ENCODE assay signal across 15 cellular contexts in the genomic region with DNA sequence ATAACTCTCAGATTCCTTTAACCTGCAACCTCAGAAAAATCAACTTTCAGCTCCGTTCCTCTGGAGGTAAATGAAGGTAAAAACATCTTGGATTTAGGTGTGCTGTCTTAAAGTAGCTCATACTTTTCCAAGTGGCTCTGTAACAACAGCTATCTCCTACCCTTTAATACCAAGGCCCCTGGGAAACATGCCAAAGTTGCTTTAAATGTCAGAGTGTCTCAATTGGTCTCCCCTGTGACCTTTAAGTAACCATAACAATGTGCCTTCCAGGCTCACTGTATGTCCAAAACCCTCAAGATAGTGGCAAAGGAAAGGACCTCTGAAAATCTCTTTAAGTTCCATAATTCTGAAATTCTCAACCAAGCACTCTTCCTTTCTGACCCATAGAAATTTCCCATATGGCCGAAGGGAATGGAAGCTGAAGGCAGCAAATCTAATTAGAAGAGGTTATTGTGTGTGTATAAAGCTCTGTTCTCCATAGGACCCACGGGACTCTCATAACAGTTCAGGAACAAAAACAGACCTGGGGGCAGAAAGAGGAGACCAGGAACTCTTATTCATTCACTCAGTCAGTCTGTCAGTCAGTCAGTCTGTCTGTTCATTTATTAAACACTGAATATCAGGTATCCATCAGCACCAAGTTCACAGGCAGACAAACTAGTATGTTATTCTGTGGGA. TPM values are rescaled to one million over a fixed set of nuclear protein-coding genes. Genes with fewer than 3 reads are reported as not detected.
"Had no signal": no experiment of that assay in that cellular context is flagged by ENCODE, and none has a peak within 500 bp of the region (broad histone marks: within the 10 kb centered on the region; RNA-seq: fewer than 3 reads in every experiment).

No MANE protein-coding gene starts in this region.

- ATAC-seq: activated CD8-positive, alpha-beta T cell treated with anti-CD3 and anti-CD28 coated beads for 36 hours; activated naive CD8-positive, alpha-beta T cell treated with anti-CD3 and anti-CD28 coated beads, Interleukin-2, amount 50 U/mL, for 24 hours; lower lobe of right lung; natural killer cell had no signal

- H3K9me3 Mint-ChIP-seq: activated B cell treated with CpG ODN at 0.5 μM for 24 hours; activated CD4-positive, alpha-beta T cell treated with anti-CD3 and anti-CD28 coated beads, Interleukin-2, amount 10 ng/mL, durations not matched to agents 24 days and 14 days; activated CD8-positive, alpha-beta T cell treated with anti-CD3 and anti-CD28 coated beads for 36 hours; activated naive CD4-positive, alpha-beta T cell treated with anti-CD3 and anti-CD28 coated beads, Interleukin-2, amount 10 ng/mL, durations not matched to agents 7 days and 5 days; activated naive CD8-positive, alpha-beta T cell treated with anti-CD3 and anti-CD28 coated beads, Interleukin-2, amount 50 U/mL, for 24 hours; stimulated activated naive CD8-positive, alpha-beta T cell treated with anti-CD3 and anti-CD28 coated beads, Interleukin-15, Interleukin-2, amounts not matched to agents 100 ng/mL and 50 ng/mL, for 24 hours had no signal

- H3K36me3 Mint-ChIP-seq: activated naive CD4-positive, alpha-beta T cell treated with anti-CD3 and anti-CD28 coated beads, Interleukin-2, amount 10 ng/mL, durations not matched to agents 7 days and 5 days; natural killer cell had no signal

- H3K4me3 Mint-ChIP-seq: activated B cell treated with CpG ODN at 0.5 μM for 24 hours; activated CD4-positive, alpha-beta T cell treated with anti-CD3 and anti-CD28 coated beads, Interleukin-2, amount 10 ng/mL, durations not matched to agents 24 days and 14 days; activated CD8-positive, alpha-beta T cell treated with anti-CD3 and anti-CD28 coated beads for 36 hours; activated naive CD4-positive, alpha-beta T cell treated with anti-CD3 and anti-CD28 coated beads, Interleukin-2, amount 10 ng/mL, durations not matched to agents 7 days and 5 days; activated naive CD8-positive, alpha-beta T cell treated with anti-CD3 and anti-CD28 coated beads, Interleukin-2, amount 50 U/mL, for 24 hours; natural killer cell; stimulated activated naive CD8-positive, alpha-beta T cell treated with anti-CD3 and anti-CD28 coated beads, Interleukin-15, Interleukin-2, amounts not matched to agents 100 ng/mL and 50 ng/mL, for 24 hours had no signal

- H3K4me1 Mint-ChIP-seq: activated CD4-positive, alpha-beta T cell treated with anti-CD3 and anti-CD28 coated beads, Interleukin-2, amount 10 ng/mL, durations not matched to agents 24 days and 14 days; activated naive CD4-positive, alpha-beta T cell treated with anti-CD3 and anti-CD28 coated beads, Interleukin-2, amount 10 ng/mL, durations not matched to agents 7 days and 5 days; activated naive CD8-positive, alpha-beta T cell treated with anti-CD3 and anti-CD28 coated beads, Interleukin-2, amount 50 U/mL, for 24 hours; natural killer cell had no signal

- DNase-seq: activated B cell treated with CpG ODN at 0.5 μM for 24 hours; activated CD4-positive, alpha-beta T cell treated with anti-CD3 and anti-CD28 coated beads, Interleukin-2, amount 10 ng/mL, durations not matched to agents 24 days and 14 days; activated CD8-positive, alpha-beta memory T cell treated with anti-CD3 and anti-CD28 coated beads, Interleukin-2, amount 50 U/mL, for 48 hours; activated CD8-positive, alpha-beta T cell treated with anti-CD3 and anti-CD28 coated beads for 36 hours; activated effector memory CD4-positive, alpha-beta T cell treated with Interleukin-2 at 50 U/mL for 16 hours; activated naive CD4-positive, alpha-beta T cell treated with anti-CD3 and anti-CD28 coated beads, Interleukin-2, amount 10 ng/mL, durations not matched to agents 7 days and 5 days; activated naive CD8-positive, alpha-beta T cell treated with anti-CD3 and anti-CD28 coated beads, Interleukin-2, amount 50 U/mL, for 24 hours; activated T-cell treated with anti-CD3 and anti-CD28 coated beads, Interleukin-2, amount 50 U/mL, for 48 hours; effector CD8-positive, alpha-beta T cell; lower lobe of right lung; natural killer cell; nucleus accumbens; right cardiac atrium had no signal

- H3K27me3 Mint-ChIP-seq: activated B cell treated with CpG ODN at 0.5 μM for 24 hours; activated CD4-positive, alpha-beta T cell treated with anti-CD3 and anti-CD28 coated beads, Interleukin-2, amount 10 ng/mL, durations not matched to agents 24 days and 14 days; activated CD8-positive, alpha-beta T cell treated with anti-CD3 and anti-CD28 coated beads for 36 hours; activated naive CD4-positive, alpha-beta T cell treated with anti-CD3 and anti-CD28 coated beads, Interleukin-2, amount 10 ng/mL, durations not matched to agents 7 days and 5 days; activated naive CD8-positive, alpha-beta T cell treated with anti-CD3 and anti-CD28 coated beads, Interleukin-2, amount 50 U/mL, for 24 hours; stimulated activated naive CD8-positive, alpha-beta T cell treated with anti-CD3 and anti-CD28 coated beads, Interleukin-15, Interleukin-2, amounts not matched to agents 100 ng/mL and 50 ng/mL, for 24 hours had no signal

- H3K27ac Mint-ChIP-seq: activated B cell treated with CpG ODN at 0.5 μM for 24 hours; activated CD4-positive, alpha-beta T cell treated with anti-CD3 and anti-CD28 coated beads, Interleukin-2, amount 10 ng/mL, durations not matched to agents 24 days and 14 days; activated CD8-positive, alpha-beta T cell treated with anti-CD3 and anti-CD28 coated beads for 36 hours; activated naive CD4-positive, alpha-beta T cell treated with anti-CD3 and anti-CD28 coated beads, Interleukin-2, amount 10 ng/mL, durations not matched to agents 7 days and 5 days; activated naive CD8-positive, alpha-beta T cell treated with anti-CD3 and anti-CD28 coated beads, Interleukin-2, amount 50 U/mL, for 24 hours; natural killer cell; stimulated activated naive CD8-positive, alpha-beta T cell treated with anti-CD3 and anti-CD28 coated beads, Interleukin-15, Interleukin-2, amounts not matched to agents 100 ng/mL and 50 ng/mL, for 24 hours had no signal

RNA-seq across cellular contexts. Expression of gene ASTN1, which starts 19.3 kb away (rescaled TPM):
- total RNA-seq: activated B cell treated with CpG ODN at 0.5 μM for 24 hours; activated CD4-positive, alpha-beta T cell treated with anti-CD3 and anti-CD28 coated beads, Interleukin-2, amount 10 ng/mL, durations not matched to agents 24 days and 14 days; activated CD8-positive, alpha-beta T cell treated with anti-CD3 and anti-CD28 coated beads for 36 hours; natural killer cell had no signal

RNA-seq across cellular contexts. Expression of gene BRINP2, which starts 25.5 kb away (rescaled TPM):
- total RNA-seq: activated B cell treated with CpG ODN at 0.5 μM for 24 hours; activated CD4-positive, alpha-beta T cell treated with anti-CD3 and anti-CD28 coated beads, Interleukin-2, amount 10 ng/mL, durations not matched to agents 24 days and 14 days; activated CD8-positive, alpha-beta T cell treated with anti-CD3 and anti-CD28 coated beads for 36 hours; lower lobe of right lung; natural killer cell; tibial nerve had no signal
